Comparison of ENCODE assay signal across 8 cellular contexts in genomic region chr9:132240860-132241482, GRCh38.
A peak's percentile ranks its signal among the peaks of the same experiment; 100 is the strongest.
DNase-seq lines count a peak whose midpoint lies in the region; ATAC-seq and FAIRE-seq lines count a peak whose summit lies in the region.

No MANE protein-coding gene starts in this region.

- peak; percentile 78 for ATAC-seq in GM21737 (IDR thresholded peaks at IDR 0.05; ENCODE audit: unreplicated experiment)

- DNase-seq in DMS153 (lab: John Stamatoyannopoulos, UW) (peak; percentile 89), Kasumi-1 (lab: John Stamatoyannopoulos, UW) (peak; percentile 88 to 92), RCC 7860 (ENCODE audit: low spot score) (peak; percentile 27), activated T-helper 1 cell treated with Interleukin-2 at 50 U/mL for 16 hours (ENCODE audit: low read depth) (peak; percentile 99), fibroblast of gingiva (ENCODE audit: low read depth) (peak; percentile 77), myocyte (ENCODE audit: low read depth) (peak; percentile 12)
- DNase-seq in stimulated activated CD8-positive, alpha-beta memory T cell treated with anti-CD3 and anti-CD28 coated beads, Interleukin-7, amount 100 ng/mL, for 1 hour (ENCODE audit: low read depth in 2 of 2): peak; percentile 97 to 98

- FAIRE-seq in RCC 7860 (lab: Jason Lieb, UNC): no peak

Comparison
In these comparisons a context has a peak if more than half of its experiments do, and no peak if none do; other contexts are left out.
1. Peak in every context shown above with its lines: DNase-seq and ATAC-seq.
2. DNase-seq: peak in every context shown above with its lines; median percentile 99 in activated T-helper 1 cell treated with Interleukin-2 at 50 U/mL for 16 hours; 98 in stimulated activated CD8-positive, alpha-beta memory T cell treated with anti-CD3 and anti-CD28 coated beads, Interleukin-7, amount 100 ng/mL, for 1 hour; 90 in Kasumi-1; 89 in DMS153; 77 in fibroblast of gingiva; 27 in RCC 7860; 12 in myocyte.